Comparison of ENCODE assay signal across 1 cellular context in the genomic region with DNA sequence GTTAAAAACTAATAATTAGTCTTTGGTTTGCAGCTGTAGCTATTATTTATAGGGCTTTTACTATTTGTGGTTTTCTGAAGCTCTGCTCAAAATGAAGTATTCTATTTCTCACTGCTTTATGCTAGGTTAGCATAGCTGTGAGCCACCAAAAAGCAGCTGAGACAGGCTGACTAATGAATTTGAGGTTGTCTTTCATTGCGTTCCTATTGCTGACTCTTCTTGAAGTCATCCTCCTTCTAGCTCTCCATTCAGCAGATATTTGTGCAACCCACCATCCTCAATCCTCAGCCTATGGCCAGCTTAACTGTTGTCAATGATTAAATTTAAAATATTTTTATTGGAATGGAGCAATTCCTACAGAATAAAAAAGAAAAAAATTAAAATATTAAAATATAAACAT.
TF ChIP-seq lines count a peak whose summit lies in the region.

No MANE protein-coding gene starts in this region.

TF ChIP-seq in SK-N-SH, 30 proteins besides CTCF, POLR2A, EP300 and RAD21 (continued from another document):
- TF ChIP-seq, protein P1, sequence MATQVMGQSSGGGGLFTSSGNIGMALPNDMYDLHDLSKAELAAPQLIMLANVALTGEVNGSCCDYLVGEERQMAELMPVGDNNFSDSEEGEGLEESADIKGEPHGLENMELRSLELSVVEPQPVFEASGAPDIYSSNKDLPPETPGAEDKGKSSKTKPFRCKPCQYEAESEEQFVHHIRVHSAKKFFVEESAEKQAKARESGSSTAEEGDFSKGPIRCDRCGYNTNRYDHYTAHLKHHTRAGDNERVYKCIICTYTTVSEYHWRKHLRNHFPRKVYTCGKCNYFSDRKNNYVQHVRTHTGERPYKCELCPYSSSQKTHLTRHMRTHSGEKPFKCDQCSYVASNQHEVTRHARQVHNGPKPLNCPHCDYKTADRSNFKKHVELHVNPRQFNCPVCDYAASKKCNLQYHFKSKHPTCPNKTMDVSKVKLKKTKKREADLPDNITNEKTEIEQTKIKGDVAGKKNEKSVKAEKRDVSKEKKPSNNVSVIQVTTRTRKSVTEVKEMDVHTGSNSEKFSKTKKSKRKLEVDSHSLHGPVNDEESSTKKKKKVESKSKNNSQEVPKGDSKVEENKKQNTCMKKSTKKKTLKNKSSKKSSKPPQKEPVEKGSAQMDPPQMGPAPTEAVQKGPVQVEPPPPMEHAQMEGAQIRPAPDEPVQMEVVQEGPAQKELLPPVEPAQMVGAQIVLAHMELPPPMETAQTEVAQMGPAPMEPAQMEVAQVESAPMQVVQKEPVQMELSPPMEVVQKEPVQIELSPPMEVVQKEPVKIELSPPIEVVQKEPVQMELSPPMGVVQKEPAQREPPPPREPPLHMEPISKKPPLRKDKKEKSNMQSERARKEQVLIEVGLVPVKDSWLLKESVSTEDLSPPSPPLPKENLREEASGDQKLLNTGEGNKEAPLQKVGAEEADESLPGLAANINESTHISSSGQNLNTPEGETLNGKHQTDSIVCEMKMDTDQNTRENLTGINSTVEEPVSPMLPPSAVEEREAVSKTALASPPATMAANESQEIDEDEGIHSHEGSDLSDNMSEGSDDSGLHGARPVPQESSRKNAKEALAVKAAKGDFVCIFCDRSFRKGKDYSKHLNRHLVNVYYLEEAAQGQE (IDR thresholded peaks at IDR 0.05; ENCODE audit: low read depth, low read length) = 0 out of 2 replicates have a peak, but pooled peaks have one; percentile 38
- TF ChIP-seq SMC3 (IDR thresholded peaks at IDR 0.05; ENCODE audit: low read depth, low read length) (no peak), POLR2AphosphoS5 (IDR thresholded peaks at IDR 0.05; ENCODE audit: low read depth, low read length) (no peak; the same call in 1 of the 2 replicates), FOXM1 (IDR thresholded peaks at IDR 0.05; ENCODE audit: low read depth) (0 out of 2 replicates have a peak, but pooled peaks have one; percentile 20), TEAD4 (IDR thresholded peaks at IDR 0.05; ENCODE audit: borderline replicate concordance, insufficient read depth) (peak; percentile 71; the same call in 1 of the 2 replicates), TAF1 (IDR thresholded peaks at IDR 0.05; ENCODE audit: borderline replicate concordance, low read depth, low read length) (no peak), EZH2phosphoT487 (IDR thresholded peaks at IDR 0.05; ENCODE audit: borderline replicate concordance, low read depth) (no peak), YY1 (IDR thresholded peaks at IDR 0.05; ENCODE audit: low read depth) (no peak), JUND (IDR thresholded peaks at IDR 0.05) (peak; percentile 90), GATA2 (CRISPR knock-in tag; IDR thresholded peaks at IDR 0.05) (no peak), NRF1 (IDR thresholded peaks at IDR 0.05; ENCODE audit: low read depth, low read length) (no peak), FOXJ3 (CRISPR knock-in tag; IDR thresholded peaks at IDR 0.05) (no peak), TCF12 (IDR thresholded peaks at IDR 0.05) (peak; percentile 89), RXRA (IDR thresholded peaks at IDR 0.05; ENCODE audit: borderline replicate concordance, low read depth) (no peak), RCOR1 (IDR thresholded peaks at IDR 0.05; ENCODE audit: low read length) (no peak), CHD2 (IDR thresholded peaks at IDR 0.05; ENCODE audit: low read length, partially characterized antibody) (no peak), MEF2A (IDR thresholded peaks at IDR 0.05; ENCODE audit: borderline replicate concordance, low read depth) (peak; percentile 27; the same call in 1 of the 2 replicates), GABPA (IDR thresholded peaks at IDR 0.05; ENCODE audit: low read depth) (no peak), FOSL2 (IDR thresholded peaks at IDR 0.05; ENCODE audit: borderline replicate concordance, low read depth) (peak; percentile 92), SIN3A (IDR thresholded peaks at IDR 0.05; ENCODE audit: borderline replicate concordance, low read depth, low read length) (0 out of 2 replicates have a peak, but pooled peaks have one; percentile 23)
- TF ChIP-seq, protein P2, sequence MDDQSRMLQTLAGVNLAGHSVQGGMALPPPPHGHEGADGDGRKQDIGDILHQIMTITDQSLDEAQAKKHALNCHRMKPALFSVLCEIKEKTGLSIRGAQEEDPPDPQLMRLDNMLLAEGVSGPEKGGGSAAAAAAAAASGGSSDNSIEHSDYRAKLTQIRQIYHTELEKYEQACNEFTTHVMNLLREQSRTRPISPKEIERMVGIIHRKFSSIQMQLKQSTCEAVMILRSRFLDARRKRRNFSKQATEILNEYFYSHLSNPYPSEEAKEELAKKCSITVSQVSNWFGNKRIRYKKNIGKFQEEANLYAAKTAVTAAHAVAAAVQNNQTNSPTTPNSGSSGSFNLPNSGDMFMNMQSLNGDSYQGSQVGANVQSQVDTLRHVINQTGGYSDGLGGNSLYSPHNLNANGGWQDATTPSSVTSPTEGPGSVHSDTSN (IDR thresholded peaks at IDR 0.05) = peak; percentile 89
- TF ChIP-seq, protein P3, sequence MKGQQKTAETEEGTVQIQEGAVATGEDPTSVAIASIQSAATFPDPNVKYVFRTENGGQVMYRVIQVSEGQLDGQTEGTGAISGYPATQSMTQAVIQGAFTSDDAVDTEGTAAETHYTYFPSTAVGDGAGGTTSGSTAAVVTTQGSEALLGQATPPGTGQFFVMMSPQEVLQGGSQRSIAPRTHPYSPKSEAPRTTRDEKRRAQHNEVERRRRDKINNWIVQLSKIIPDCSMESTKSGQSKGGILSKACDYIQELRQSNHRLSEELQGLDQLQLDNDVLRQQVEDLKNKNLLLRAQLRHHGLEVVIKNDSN (IDR thresholded peaks at IDR 0.05; ENCODE audit: borderline replicate concordance, low read depth) = no peak
- TF ChIP-seq, protein P4, sequence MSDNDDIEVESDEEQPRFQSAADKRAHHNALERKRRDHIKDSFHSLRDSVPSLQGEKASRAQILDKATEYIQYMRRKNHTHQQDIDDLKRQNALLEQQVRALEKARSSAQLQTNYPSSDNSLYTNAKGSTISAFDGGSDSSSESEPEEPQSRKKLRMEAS (IDR thresholded peaks at IDR 0.05; ENCODE audit: low read depth) = peak; percentile 57; the same call in 1 of the 2 replicates
- TF ChIP-seq, protein P5, sequence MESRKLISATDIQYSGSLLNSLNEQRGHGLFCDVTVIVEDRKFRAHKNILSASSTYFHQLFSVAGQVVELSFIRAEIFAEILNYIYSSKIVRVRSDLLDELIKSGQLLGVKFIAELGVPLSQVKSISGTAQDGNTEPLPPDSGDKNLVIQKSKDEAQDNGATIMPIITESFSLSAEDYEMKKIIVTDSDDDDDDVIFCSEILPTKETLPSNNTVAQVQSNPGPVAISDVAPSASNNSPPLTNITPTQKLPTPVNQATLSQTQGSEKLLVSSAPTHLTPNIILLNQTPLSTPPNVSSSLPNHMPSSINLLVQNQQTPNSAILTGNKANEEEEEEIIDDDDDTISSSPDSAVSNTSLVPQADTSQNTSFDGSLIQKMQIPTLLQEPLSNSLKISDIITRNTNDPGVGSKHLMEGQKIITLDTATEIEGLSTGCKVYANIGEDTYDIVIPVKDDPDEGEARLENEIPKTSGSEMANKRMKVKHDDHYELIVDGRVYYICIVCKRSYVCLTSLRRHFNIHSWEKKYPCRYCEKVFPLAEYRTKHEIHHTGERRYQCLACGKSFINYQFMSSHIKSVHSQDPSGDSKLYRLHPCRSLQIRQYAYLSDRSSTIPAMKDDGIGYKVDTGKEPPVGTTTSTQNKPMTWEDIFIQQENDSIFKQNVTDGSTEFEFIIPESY (IDR thresholded peaks at IDR 0.05; ENCODE audit: borderline replicate concordance, low read depth) = no peak
- TF ChIP-seq, protein P6, sequence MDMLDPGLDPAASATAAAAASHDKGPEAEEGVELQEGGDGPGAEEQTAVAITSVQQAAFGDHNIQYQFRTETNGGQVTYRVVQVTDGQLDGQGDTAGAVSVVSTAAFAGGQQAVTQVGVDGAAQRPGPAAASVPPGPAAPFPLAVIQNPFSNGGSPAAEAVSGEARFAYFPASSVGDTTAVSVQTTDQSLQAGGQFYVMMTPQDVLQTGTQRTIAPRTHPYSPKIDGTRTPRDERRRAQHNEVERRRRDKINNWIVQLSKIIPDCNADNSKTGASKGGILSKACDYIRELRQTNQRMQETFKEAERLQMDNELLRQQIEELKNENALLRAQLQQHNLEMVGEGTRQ (IDR thresholded peaks at IDR 0.05; ENCODE audit: borderline replicate concordance, low read depth, low read length) = no peak
- TF ChIP-seq, protein P7, sequence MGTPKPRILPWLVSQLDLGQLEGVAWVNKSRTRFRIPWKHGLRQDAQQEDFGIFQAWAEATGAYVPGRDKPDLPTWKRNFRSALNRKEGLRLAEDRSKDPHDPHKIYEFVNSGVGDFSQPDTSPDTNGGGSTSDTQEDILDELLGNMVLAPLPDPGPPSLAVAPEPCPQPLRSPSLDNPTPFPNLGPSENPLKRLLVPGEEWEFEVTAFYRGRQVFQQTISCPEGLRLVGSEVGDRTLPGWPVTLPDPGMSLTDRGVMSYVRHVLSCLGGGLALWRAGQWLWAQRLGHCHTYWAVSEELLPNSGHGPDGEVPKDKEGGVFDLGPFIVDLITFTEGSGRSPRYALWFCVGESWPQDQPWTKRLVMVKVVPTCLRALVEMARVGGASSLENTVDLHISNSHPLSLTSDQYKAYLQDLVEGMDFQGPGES (IDR thresholded peaks at IDR 0.05; ENCODE audit: low read depth, low read length) = no peak
